35 cellular contexts compared by ENCODE assay signal in genomic region chr15:42078903-42079302, GRCh38. TPM values are rescaled to one million over a fixed set of nuclear protein-coding genes. Genes with fewer than 3 reads are reported as not detected.
"Had no signal": no experiment of that assay in that cellular context is flagged by ENCODE, and none has a peak within 500 bp of the region (broad histone marks: within the 10 kb centered on the region; RNA-seq: fewer than 3 reads in every experiment).

No MANE protein-coding gene starts in this region.

- DNase-seq: activated CD4-positive, alpha-beta memory T cell treated with anti-CD3 and anti-CD28 coated beads, Interleukin-2, amount 10 ng/mL, durations not matched to agents 7 days and 5 days; activated CD4-positive, alpha-beta T cell treated with anti-CD3 and anti-CD28 coated beads for 1 hour; activated CD4-positive, alpha-beta T cell treated with anti-CD3 and anti-CD28 coated beads for 48 hours; activated CD4-positive, alpha-beta T cell treated with anti-CD3 and anti-CD28 coated beads, Interleukin-2, amount 10 ng/mL, durations not matched to agents 7 days and 5 days; activated CD4-positive, alpha-beta T cell treated with anti-CD3 and anti-CD28 coated beads, Interleukin-2, amount 50 U/mL, for 48 hours; activated CD4-positive, CD25-positive, alpha-beta regulatory T cell; activated CD8-positive, alpha-beta memory T cell treated with anti-CD3 and anti-CD28 coated beads for 24 hours; activated CD8-positive, alpha-beta T cell treated with anti-CD3 and anti-CD28 coated beads, Interleukin-2, amount 10 ng/mL, durations not matched to agents 7 days and 5 days; activated effector memory CD4-positive, alpha-beta T cell treated with Interleukin-2 at 50 U/mL for 16 hours; activated gamma-delta T cell; activated naive CD4-positive, alpha-beta T cell treated with anti-CD3 and anti-CD28 coated beads, Interleukin-2, amount 10 ng/mL, durations not matched to agents 7 days and 5 days; activated naive CD4-positive, alpha-beta T cell treated with Interleukin-2 at 50 U/mL for 16 hours; activated naive CD8-positive, alpha-beta T cell treated with anti-CD3 and anti-CD28 coated beads, Interleukin-2, amount 10 ng/mL, durations not matched to agents 7 days and 5 days; activated naive CD8-positive, alpha-beta T cell treated with anti-CD3 and anti-CD28 coated beads, Interleukin-2, amount 50 U/mL, for 24 hours; activated T-cell treated with anti-CD3 and anti-CD28 coated beads, Interleukin-2, amount 50 U/mL, for 24 hours; cerebellar nuclear complex; T-helper 9 cell; WERI-Rb-1 had no signal

- FAIRE-seq: bronchial epithelial cell, TTC549 had no signal

- H3K36me3 ChIP-seq: ascending aorta, cardiac muscle cell, colonic mucosa, WERI-Rb-1 had no signal

- H3K36me3 Mint-ChIP-seq: activated CD8-positive, alpha-beta memory T cell treated with anti-CD3 and anti-CD28 coated beads, Interleukin-2, amount 10 ng/mL, durations not matched to agents 7 days and 5 days; activated naive CD4-positive, alpha-beta T cell treated with anti-CD3 and anti-CD28 coated beads, Interleukin-2, amount 10 ng/mL, durations not matched to agents 7 days and 5 days; activated naive CD4-positive, alpha-beta T cell treated with anti-CD3 and anti-CD28 coated beads, Interleukin-2, amount 50 U/mL, for 24 hours; activated naive CD8-positive, alpha-beta T cell; activated naive CD8-positive, alpha-beta T cell treated with anti-CD3 and anti-CD28 coated beads, Interleukin-2, amount 10 ng/mL, durations not matched to agents 7 days and 5 days; brain; WTC11 had no signal

- H3K4me1 ChIP-seq: ascending aorta had no signal

- H3K27me3 Mint-ChIP-seq: activated CD4-positive, alpha-beta T cell treated with anti-CD3 and anti-CD28 coated beads for 36 hours; activated naive CD4-positive, alpha-beta T cell treated with anti-CD3 and anti-CD28 coated beads, Interleukin-2, amount 50 U/mL, for 24 hours had no signal

- H3K4me3 Mint-ChIP-seq: activated CD4-positive, alpha-beta memory T cell treated with anti-CD3 and anti-CD28 coated beads, Interleukin-2, amount 10 ng/mL, durations not matched to agents 7 days and 5 days; activated CD4-positive, alpha-beta T cell treated with anti-CD3 and anti-CD28 coated beads for 36 hours; activated CD4-positive, alpha-beta T cell treated with anti-CD3 and anti-CD28 coated beads, Interleukin-2, amount 10 ng/mL, durations not matched to agents 7 days and 5 days; activated CD8-positive, alpha-beta memory T cell treated with anti-CD3 and anti-CD28 coated beads, Interleukin-2, amount 10 ng/mL, durations not matched to agents 7 days and 5 days; activated CD8-positive, alpha-beta T cell treated with anti-CD3 and anti-CD28 coated beads, Interleukin-2, amount 10 ng/mL, durations not matched to agents 7 days and 5 days; activated naive CD4-positive, alpha-beta T cell treated with anti-CD3 and anti-CD28 coated beads, Interleukin-2, amount 10 ng/mL, durations not matched to agents 7 days and 5 days; activated naive CD4-positive, alpha-beta T cell treated with anti-CD3 and anti-CD28 coated beads, Interleukin-2, amount 50 U/mL, for 24 hours; activated naive CD8-positive, alpha-beta T cell; activated naive CD8-positive, alpha-beta T cell treated with anti-CD3 and anti-CD28 coated beads, Interleukin-2, amount 10 ng/mL, durations not matched to agents 7 days and 5 days; activated naive CD8-positive, alpha-beta T cell treated with anti-CD3 and anti-CD28 coated beads, Interleukin-2, amount 50 U/mL, for 24 hours; activated T-cell treated with anti-CD3 and anti-CD28 coated beads, Interleukin-2, amount 50 U/mL, for 24 hours; brain; central memory CD8-positive, alpha-beta T cell; T-helper 2 cell treated with Interferon-gamma antibody and Interleukin-4, amounts not matched to agents 5 μg/mL and 100 μg/mL, for 36 hours; WTC11 had no signal

- H3K9me3 ChIP-seq: ascending aorta, colonic mucosa had no signal

- ATAC-seq: activated CD4-positive, CD25-positive, alpha-beta regulatory T cell treated with anti-CD3 and anti-CD28 coated beads, Interleukin-2, amount 50 U/mL, for 24 hours; activated CD8-positive, alpha-beta memory T cell treated with anti-CD3 and anti-CD28 coated beads, Interleukin-2, amount 10 ng/mL, durations not matched to agents 7 days and 5 days; activated CD8-positive, alpha-beta T cell treated with anti-CD3 and anti-CD28 coated beads, Interleukin-2, amount 10 ng/mL, durations not matched to agents 7 days and 5 days; activated naive CD8-positive, alpha-beta T cell treated with anti-CD3 and anti-CD28 coated beads, Interleukin-2, amount 50 U/mL, for 24 hours; WTC11 had no signal

- H3K4me3 ChIP-seq: ascending aorta, cardiac muscle cell, colonic mucosa had no signal

- H3K27me3 ChIP-seq: ascending aorta, cardiac muscle cell, colonic mucosa had no signal

- H3K4me1 Mint-ChIP-seq: activated CD4-positive, alpha-beta T cell treated with anti-CD3 and anti-CD28 coated beads for 36 hours; activated CD4-positive, alpha-beta T cell treated with anti-CD3 and anti-CD28 coated beads, Interleukin-2, amount 10 ng/mL, durations not matched to agents 7 days and 5 days; activated naive CD4-positive, alpha-beta T cell treated with anti-CD3 and anti-CD28 coated beads, Interleukin-2, amount 10 ng/mL, durations not matched to agents 7 days and 5 days; activated naive CD4-positive, alpha-beta T cell treated with anti-CD3 and anti-CD28 coated beads, Interleukin-2, amount 50 U/mL, for 24 hours; activated naive CD8-positive, alpha-beta T cell treated with anti-CD3 and anti-CD28 coated beads, Interleukin-2, amount 10 ng/mL, durations not matched to agents 7 days and 5 days; activated naive CD8-positive, alpha-beta T cell treated with anti-CD3 and anti-CD28 coated beads, Interleukin-2, amount 50 U/mL, for 24 hours; central memory CD8-positive, alpha-beta T cell had no signal

- H3K27ac ChIP-seq: ascending aorta, cardiac muscle cell, colonic mucosa, WERI-Rb-1 had no signal

- H3K9me3 Mint-ChIP-seq: activated CD4-positive, alpha-beta memory T cell treated with anti-CD3 and anti-CD28 coated beads, Interleukin-2, amount 10 ng/mL, durations not matched to agents 7 days and 5 days; activated CD4-positive, alpha-beta T cell treated with anti-CD3 and anti-CD28 coated beads, Interleukin-2, amount 10 ng/mL, durations not matched to agents 7 days and 5 days; activated naive CD4-positive, alpha-beta T cell treated with anti-CD3 and anti-CD28 coated beads, Interleukin-2, amount 10 ng/mL, durations not matched to agents 7 days and 5 days; activated naive CD4-positive, alpha-beta T cell treated with anti-CD3 and anti-CD28 coated beads, Interleukin-2, amount 50 U/mL, for 24 hours; activated naive CD8-positive, alpha-beta T cell treated with anti-CD3 and anti-CD28 coated beads, Interleukin-2, amount 10 ng/mL, durations not matched to agents 7 days and 5 days; activated naive CD8-positive, alpha-beta T cell treated with anti-CD3 and anti-CD28 coated beads, Interleukin-2, amount 50 U/mL, for 24 hours; activated T-cell treated with anti-CD3 and anti-CD28 coated beads, Interleukin-2, amount 50 U/mL, for 24 hours; activated T-helper 2 cell treated with anti-CD3 and anti-CD28 coated beads, Interferon-gamma antibody, Interleukin-2, Interleukin-4, amounts not matched to agents 10 μg/mL and 5 μg/mL and 100 μg/mL, durations not matched to agents 14 hours and 24 hours and 36 hours; brain; central memory CD8-positive, alpha-beta T cell; T-helper 2 cell treated with Interferon-gamma antibody and Interleukin-4, amounts not matched to agents 5 μg/mL and 100 μg/mL, for 36 hours; WTC11 had no signal

- H3K27ac Mint-ChIP-seq: activated CD4-positive, alpha-beta memory T cell treated with anti-CD3 and anti-CD28 coated beads, Interleukin-2, amount 10 ng/mL, durations not matched to agents 7 days and 5 days; activated CD4-positive, alpha-beta T cell treated with anti-CD3 and anti-CD28 coated beads for 36 hours; activated CD4-positive, alpha-beta T cell treated with anti-CD3 and anti-CD28 coated beads, Interleukin-2, amount 10 ng/mL, durations not matched to agents 7 days and 5 days; activated CD8-positive, alpha-beta memory T cell treated with anti-CD3 and anti-CD28 coated beads, Interleukin-2, amount 10 ng/mL, durations not matched to agents 7 days and 5 days; activated CD8-positive, alpha-beta T cell treated with anti-CD3 and anti-CD28 coated beads, Interleukin-2, amount 10 ng/mL, durations not matched to agents 7 days and 5 days; activated naive CD4-positive, alpha-beta T cell treated with anti-CD3 and anti-CD28 coated beads, Interleukin-2, amount 10 ng/mL, durations not matched to agents 7 days and 5 days; activated naive CD4-positive, alpha-beta T cell treated with anti-CD3 and anti-CD28 coated beads, Interleukin-2, amount 50 U/mL, for 24 hours; activated naive CD8-positive, alpha-beta T cell; activated naive CD8-positive, alpha-beta T cell treated with anti-CD3 and anti-CD28 coated beads, Interleukin-2, amount 10 ng/mL, durations not matched to agents 7 days and 5 days; activated naive CD8-positive, alpha-beta T cell treated with anti-CD3 and anti-CD28 coated beads, Interleukin-2, amount 50 U/mL, for 24 hours; activated T-cell treated with anti-CD3 and anti-CD28 coated beads, Interleukin-2, amount 50 U/mL, for 24 hours; activated T-helper 2 cell treated with anti-CD3 and anti-CD28 coated beads, Interferon-gamma antibody, Interleukin-2, Interleukin-4, amounts not matched to agents 10 μg/mL and 5 μg/mL and 100 μg/mL, durations not matched to agents 14 hours and 24 hours and 36 hours; brain; T-helper 2 cell treated with Interferon-gamma antibody and Interleukin-4, amounts not matched to agents 5 μg/mL and 100 μg/mL, for 36 hours; WTC11 had no signal

RNA-seq across cellular contexts. Expression of gene PLA2G4D, which starts 15.5 kb away (rescaled TPM):
- total RNA-seq: activated CD4-positive, alpha-beta memory T cell treated with anti-CD3 and anti-CD28 coated beads, Interleukin-2, amount 10 ng/mL, durations not matched to agents 7 days and 5 days; activated CD4-positive, alpha-beta T cell treated with anti-CD3 and anti-CD28 coated beads for 36 hours; activated CD4-positive, alpha-beta T cell treated with anti-CD3 and anti-CD28 coated beads, Interleukin-2, amount 10 ng/mL, durations not matched to agents 7 days and 5 days; activated CD8-positive, alpha-beta memory T cell treated with anti-CD3 and anti-CD28 coated beads, Interleukin-2, amount 10 ng/mL, durations not matched to agents 7 days and 5 days; activated CD8-positive, alpha-beta T cell treated with anti-CD3 and anti-CD28 coated beads, Interleukin-2, amount 10 ng/mL, durations not matched to agents 7 days and 5 days; activated naive CD8-positive, alpha-beta T cell treated with anti-CD3 and anti-CD28 coated beads, Interleukin-2, amount 10 ng/mL, durations not matched to agents 7 days and 5 days; activated T-helper 2 cell treated with anti-CD3 and anti-CD28 coated beads, Interferon-gamma antibody, Interleukin-2, Interleukin-4, amounts not matched to agents 10 μg/mL and 5 μg/mL and 100 μg/mL, durations not matched to agents 14 hours and 24 hours and 36 hours; ascending aorta; chondrocyte had no signal

RNA-seq across cellular contexts. Expression of gene PLA2G4E, which starts 58.1 kb away (rescaled TPM):
- total RNA-seq: activated CD4-positive, alpha-beta memory T cell treated with anti-CD3 and anti-CD28 coated beads, Interleukin-2, amount 10 ng/mL, durations not matched to agents 7 days and 5 days; activated CD4-positive, alpha-beta T cell treated with anti-CD3 and anti-CD28 coated beads for 36 hours; activated CD4-positive, alpha-beta T cell treated with anti-CD3 and anti-CD28 coated beads, Interleukin-2, amount 10 ng/mL, durations not matched to agents 7 days and 5 days; activated CD8-positive, alpha-beta T cell treated with anti-CD3 and anti-CD28 coated beads, Interleukin-2, amount 10 ng/mL, durations not matched to agents 7 days and 5 days; activated naive CD8-positive, alpha-beta T cell treated with anti-CD3 and anti-CD28 coated beads, Interleukin-2, amount 10 ng/mL, durations not matched to agents 7 days and 5 days; activated T-helper 2 cell treated with anti-CD3 and anti-CD28 coated beads, Interferon-gamma antibody, Interleukin-2, Interleukin-4, amounts not matched to agents 10 μg/mL and 5 μg/mL and 100 μg/mL, durations not matched to agents 14 hours and 24 hours and 36 hours; ascending aorta; chondrocyte; WTC11 had no signal
- polyA plus RNA-seq: adipose tissue, cardiac muscle cell had no signal
